In the genomic region with DNA sequence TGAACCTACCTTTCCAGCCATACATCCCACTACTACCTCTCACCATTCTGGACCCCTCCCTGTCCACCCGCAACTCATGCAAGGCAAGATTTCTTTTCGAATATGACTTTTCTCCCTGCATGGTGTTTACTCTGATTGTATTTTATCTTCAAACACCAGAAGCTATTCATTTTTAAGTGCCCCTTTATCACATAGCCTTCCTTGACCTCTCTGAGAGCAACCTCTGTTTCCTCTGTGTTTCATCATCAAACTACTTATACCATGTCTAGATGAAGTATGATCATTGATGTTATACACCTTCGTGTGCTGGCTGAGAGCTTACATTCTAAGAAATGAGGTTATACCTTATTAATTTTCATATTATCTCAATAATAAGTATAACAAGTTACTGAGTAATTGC, we compare ENCODE assay signal across 7 cellular contexts. TPM values are rescaled to one million over a fixed set of nuclear protein-coding genes. Genes with fewer than 3 reads are reported as not detected.
"Had no signal": no experiment of that assay in that cellular context is flagged by ENCODE, and none has a peak within 500 bp of the region (broad histone marks: within the 10 kb centered on the region; RNA-seq: fewer than 3 reads in every experiment).

No MANE protein-coding gene starts in this region.

- FAIRE-seq: HepG2 had no signal

- DNase-seq: IMR-90, KBM-7, KG1 had no signal

- H3K27ac ChIP-seq: HL-60 had no signal

- ATAC-seq: HepG2 had no signal

RNA-seq across cellular contexts. Expression of a gene that starts 31.8 kb away (rescaled TPM):
- total RNA-seq: HT-29, HT1080, IMR-90 had no signal
- polyA plus RNA-seq: HepG2 had no signal
